In the genomic region with DNA sequence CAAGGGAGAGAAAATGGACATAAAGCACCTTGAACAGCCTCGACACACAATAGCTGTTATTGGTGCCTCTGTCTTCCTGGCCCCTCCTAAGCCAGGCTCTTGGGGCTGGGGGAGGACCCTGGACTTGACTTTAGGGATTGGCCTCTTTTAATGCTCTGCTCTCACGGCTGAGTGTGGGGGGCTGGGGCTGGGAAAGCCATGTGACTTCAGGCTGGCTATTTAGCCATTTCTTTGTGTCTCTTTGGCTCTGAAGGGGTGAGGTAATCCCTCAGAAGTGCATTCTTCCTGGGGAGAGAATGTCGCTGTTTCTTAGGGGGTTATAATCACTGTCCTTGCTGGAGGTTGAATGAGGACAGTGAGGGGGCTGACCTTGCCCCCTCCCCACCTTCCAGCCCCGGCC, we compare ENCODE assay signal across 17 cellular contexts. TPM values are rescaled to one million over a fixed set of nuclear protein-coding genes. Genes with fewer than 3 reads are reported as not detected.
DNase-seq lines count a peak whose midpoint lies in the region; ATAC-seq, FAIRE-seq and TF ChIP-seq lines count a peak whose summit lies in the region.
"Had no signal": no experiment of that assay in that cellular context is flagged by ENCODE, and none has a peak within 500 bp of the region (broad histone marks: within the 10 kb centered on the region; RNA-seq: fewer than 3 reads in every experiment).

No MANE protein-coding gene starts in this region.

- DNase-seq in H7, result peak; percentile 82
- peak; percentile 60 for DNase-seq in NCI-H82 treated with DMSO at 0.1 percent for 48 hours (lab: John Stamatoyannopoulos, UW; ENCODE audit: unreplicated experiment)
- DNase-seq in iPS-NIHi7 (ENCODE audit: extremely low spot score), result peak; percentile 67
- DNase-seq in retina, result peak; percentile 59
- no peak for DNase-seq in GM12891 (ENCODE audit: insufficient read length, low spot score)
- no peak for DNase-seq in COR-L47 (lab: John Stamatoyannopoulos, UW)
- no peak for DNase-seq in stimulated activated CD4-positive, alpha-beta T cell treated with anti-CD3 and anti-CD28 coated beads, Interleukin-4, amount 100 ng/mL, for 4 hours
- DNase-seq: activated CD4-positive, alpha-beta T cell treated with anti-CD3 and anti-CD28 coated beads for 4 hours; activated T-cell treated with anti-CD3 and anti-CD28 coated beads, Interleukin-2, amount 50 U/mL, for 24 hours; adrenal gland; NCI-H2171; PC-3; stimulated activated CD4-positive, alpha-beta T cell treated with anti-CD3 and anti-CD28 coated beads, Interleukin-4, amount 100 ng/mL, for 24 hours; stimulated activated naive CD4-positive, alpha-beta T cell had no signal

- TF ChIP-seq POLR2A in GM12891 (IDR thresholded peaks at IDR 0.05; ENCODE audit: low read depth, low read length), result no peak

- H3K36me3 ChIP-seq in H7 (replicated peaks; ENCODE audit: control insufficient read depth, insufficient read depth, low read length), result no peaks in the 10 kb centered on the region
- H3K36me3 ChIP-seq: adrenal gland, prostate gland had no signal

- FAIRE-seq in GM12891 (lab: Jason Lieb, UNC), result no peak

- ATAC-seq in GM21529 (IDR thresholded peaks at IDR 0.05; ENCODE audit: unreplicated experiment), result no peak
- ATAC-seq: PC-3 had no signal

- H3K27me3 ChIP-seq in H7 (ENCODE audit: control insufficient read depth, insufficient read depth, low read length), result no peaks in the 10 kb centered on the region
- H3K27me3 ChIP-seq: adrenal gland had no signal

- no peak overlapping the region for H3K4me3 ChIP-seq in H7 (ENCODE audit: insufficient read depth, low read depth, low read length)
- H3K4me3 ChIP-seq: adrenal gland, coronary artery, prostate gland had no signal

TF ChIP-seq in GM12891, 5 proteins besides CTCF, POLR2A, EP300 and RAD21:
- TF ChIP-seq POLR2AphosphoS5 (IDR thresholded peaks at IDR 0.05; ENCODE audit: low read depth, low read length) (no peak), TAF1 (IDR thresholded peaks at IDR 0.05; ENCODE audit: low read depth, low read length) (no peak), POU2F2 (IDR thresholded peaks at IDR 0.05; ENCODE audit: low read depth, low read length) (no peak), PAX5 (IDR thresholded peaks at IDR 0.05; ENCODE audit: insufficient read depth, low read length, severe bottlenecking) (no peak), SPI1 (IDR thresholded peaks at IDR 0.05; ENCODE audit: low read depth, low read length) (no peak)

RNA-seq across cellular contexts. Expression of a gene that starts 26.2 kb away (rescaled TPM):
- 59.8 and 61.0 TPM in 2 replicates for total RNA-seq in H7 (2014; rRNA removed; shearing (Covaris generic))
- 22.3 TPM for polyA plus RNA-seq in GM12891 (2012; ENCODE audit: low read depth, missing spikeins)

Comparison
In these comparisons a context has a peak if more than half of its experiments do, and no peak if none do; other contexts are left out.
1. DNase-seq: peak in H7 (single experiment), NCI-H82 treated with DMSO at 0.1 percent for 48 hours (single experiment), iPS-NIHi7 (single experiment) and retina (single experiment); none in GM12891 (single experiment), COR-L47 (single experiment) and stimulated activated CD4-positive, alpha-beta T cell treated with anti-CD3 and anti-CD28 coated beads, Interleukin-4, amount 100 ng/mL, for 4 hours (0 of 2).